10 cellular contexts compared by ENCODE assay signal in the genomic region with DNA sequence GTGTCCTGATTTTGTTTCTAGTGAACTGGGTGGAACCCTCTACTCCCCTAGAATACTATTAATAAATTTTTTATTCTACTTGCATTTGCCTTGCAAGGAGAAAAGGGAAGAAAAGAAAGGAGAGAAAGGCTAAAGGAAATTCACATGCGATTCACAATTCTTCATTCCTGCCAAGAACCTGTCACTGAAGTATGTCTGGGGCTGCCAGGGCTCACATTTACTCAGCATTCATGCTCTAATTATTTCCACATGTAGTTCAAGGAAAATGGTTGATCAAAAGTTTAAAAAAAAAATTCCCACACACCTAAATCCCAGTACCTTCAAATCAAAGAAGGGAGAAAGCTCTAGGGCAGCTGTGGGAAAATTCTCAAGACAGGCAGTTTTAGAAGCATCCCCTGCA. TPM values are rescaled to one million over a fixed set of nuclear protein-coding genes. Genes with fewer than 3 reads are reported as not detected.
DNase-seq lines count a peak whose midpoint lies in the region; ATAC-seq, FAIRE-seq and TF ChIP-seq lines count a peak whose summit lies in the region.
"Had no signal": no experiment of that assay in that cellular context is flagged by ENCODE, and none has a peak within 500 bp of the region (broad histone marks: within the 10 kb centered on the region; RNA-seq: fewer than 3 reads in every experiment).

No MANE protein-coding gene starts in this region.

- H3K27ac Mint-ChIP-seq in mesothelial cell of epicardium: peak overlapping the region; percentile 99
- H3K27ac Mint-ChIP-seq in type B pancreatic cell: no peak overlapping the region
- H3K27ac Mint-ChIP-seq in activated CD8-positive, alpha-beta T cell treated with anti-CD3 and anti-CD28 coated beads for 36 hours: no peak overlapping the region
- H3K27ac Mint-ChIP-seq: activated T-cell treated with anti-CD3 and anti-CD28 coated beads, Interleukin-2, amount 50 U/mL, for 24 hours; stimulated activated effector memory CD8-positive, alpha-beta T cell treated with anti-CD3 and anti-CD28 coated beads, Interleukin-12 subunit alpha, Interleukin-12 subunit beta, amount 100 ng/mL, for 72 hours had no signal

- peaks cover 80% of the 10 kb centered on the region for H3K4me1 Mint-ChIP-seq in mesothelial cell of epicardium
- peaks cover 52% of the 10 kb centered on the region for H3K4me1 Mint-ChIP-seq in type B pancreatic cell (ENCODE audit: unreplicated experiment)
- no peaks in the 10 kb centered on the region for H3K4me1 Mint-ChIP-seq in activated CD8-positive, alpha-beta T cell treated with anti-CD3 and anti-CD28 coated beads for 36 hours (ENCODE audit: low read depth)
- H3K4me1 Mint-ChIP-seq: stimulated activated effector memory CD8-positive, alpha-beta T cell treated with anti-CD3 and anti-CD28 coated beads, Interleukin-12 subunit alpha, Interleukin-12 subunit beta, amount 100 ng/mL, for 72 hours had no signal

- no peak overlapping the region for H3K4me3 Mint-ChIP-seq in mesothelial cell of epicardium
- H3K4me3 Mint-ChIP-seq in type B pancreatic cell: peak overlapping the region; percentile 43
- no peak overlapping the region for H3K4me3 Mint-ChIP-seq in activated CD8-positive, alpha-beta T cell treated with anti-CD3 and anti-CD28 coated beads for 36 hours
- H3K4me3 Mint-ChIP-seq: activated T-cell treated with anti-CD3 and anti-CD28 coated beads, Interleukin-2, amount 50 U/mL, for 24 hours; stimulated activated effector memory CD8-positive, alpha-beta T cell treated with anti-CD3 and anti-CD28 coated beads, Interleukin-12 subunit alpha, Interleukin-12 subunit beta, amount 100 ng/mL, for 72 hours had no signal

- intact Hi-C loops in activated CD8-positive, alpha-beta T cell treated with anti-CD3 and anti-CD28 coated beads for 36 hours (cut with micrococcal nuclease): no loop called here

- H3K27me3 Mint-ChIP-seq in mesothelial cell of epicardium (ENCODE audit: low read depth): no peaks in the 10 kb centered on the region
- H3K27me3 Mint-ChIP-seq in type B pancreatic cell: no peaks in the 10 kb centered on the region
- peaks cover 6% of the 10 kb centered on the region for H3K27me3 Mint-ChIP-seq in activated CD8-positive, alpha-beta T cell treated with anti-CD3 and anti-CD28 coated beads for 36 hours

- no peak for DNase-seq in mesothelial cell of epicardium (ENCODE audit: low spot score in 2 of 2, unreplicated experiment in 2 of 2)
- DNase-seq in type B pancreatic cell (ENCODE audit: extremely low spot score, unreplicated experiment): no peak
- no peak for DNase-seq in middle frontal gyrus (ENCODE audit: extremely low spot score, low spot score)
- no peak for DNase-seq in activated CD8-positive, alpha-beta T cell treated with anti-CD3 and anti-CD28 coated beads for 36 hours
- DNase-seq in NCI-H2171 treated with DMSO at 0.1 percent for 48 hours (lab: John Stamatoyannopoulos, UW): no peak
- DNase-seq: activated T-cell treated with anti-CD3 and anti-CD28 coated beads, Interleukin-2, amount 50 U/mL, for 24 hours; stimulated activated CD4-positive, alpha-beta T cell treated with anti-CD3 and anti-CD28 coated beads, Interleukin-12 subunit alpha, Interleukin-12 subunit beta, amount 100 ng/mL, for 4 hours had no signal

- peak; percentile 85 for FAIRE-seq in endometrium (lab: Jason Lieb, UNC)

- no peak for TF ChIP-seq RAD21 in Ishikawa (IDR thresholded peaks at IDR 0.05; ENCODE audit: low read depth)

- ATAC-seq in activated CD8-positive, alpha-beta T cell treated with anti-CD3 and anti-CD28 coated beads for 36 hours: no peak
- ATAC-seq: stimulated activated effector memory CD8-positive, alpha-beta T cell treated with anti-CD3 and anti-CD28 coated beads, Interleukin-12 subunit alpha, Interleukin-12 subunit beta, amount 100 ng/mL, for 72 hours had no signal

- peak; percentile 68; the same call in 1 of the 2 replicates for TF ChIP-seq EP300 in Ishikawa (IDR thresholded peaks at IDR 0.05; ENCODE audit: borderline replicate concordance)

- POLR2A ChIA-PET in activated CD8-positive, alpha-beta T cell treated with anti-CD3 and anti-CD28 coated beads for 36 hours (lab: Charles Lee): no interaction called here

- no peaks in the 10 kb centered on the region for H3K9me3 Mint-ChIP-seq in mesothelial cell of epicardium
- no peaks in the 10 kb centered on the region for H3K9me3 Mint-ChIP-seq in type B pancreatic cell
- H3K9me3 Mint-ChIP-seq in activated CD8-positive, alpha-beta T cell treated with anti-CD3 and anti-CD28 coated beads for 36 hours: no peaks in the 10 kb centered on the region
- H3K9me3 Mint-ChIP-seq: activated T-cell treated with anti-CD3 and anti-CD28 coated beads, Interleukin-2, amount 50 U/mL, for 24 hours; stimulated activated effector memory CD8-positive, alpha-beta T cell treated with anti-CD3 and anti-CD28 coated beads, Interleukin-12 subunit alpha, Interleukin-12 subunit beta, amount 100 ng/mL, for 72 hours had no signal

- peaks cover 20% of the 10 kb centered on the region for H3K36me3 Mint-ChIP-seq in mesothelial cell of epicardium
- H3K36me3 Mint-ChIP-seq in type B pancreatic cell: peaks cover 33% of the 10 kb centered on the region
- H3K36me3 Mint-ChIP-seq in activated CD8-positive, alpha-beta T cell treated with anti-CD3 and anti-CD28 coated beads for 36 hours (ENCODE audit: low read depth): no peaks in the 10 kb centered on the region
- H3K36me3 Mint-ChIP-seq: stimulated activated effector memory CD8-positive, alpha-beta T cell treated with anti-CD3 and anti-CD28 coated beads, Interleukin-12 subunit alpha, Interleukin-12 subunit beta, amount 100 ng/mL, for 72 hours had no signal

- TF ChIP-seq CTCF in mesothelial cell of epicardium (IDR thresholded peaks at IDR 0.05; ENCODE audit: unreplicated experiment) (no peak), type B pancreatic cell (conservative IDR thresholded peaks at IDR 0.05) (no peak)
- no peak for TF ChIP-seq CTCF in activated CD8-positive, alpha-beta T cell treated with anti-CD3 and anti-CD28 coated beads for 36 hours (IDR thresholded peaks at IDR 0.05)

- CTCF ChIA-PET in activated CD8-positive, alpha-beta T cell treated with anti-CD3 and anti-CD28 coated beads for 36 hours (lab: Charles Lee): interaction anchor here (0.6 to 2.7 kb wide), 3 partner anchors 9 to 857 kb away, joined by 3 to 15 read pairs (median 3); no protein-coding TSS in a partner anchor

TF ChIP-seq in Ishikawa, 13 proteins besides CTCF, POLR2A, EP300 and RAD21:
- no peak for TF ChIP-seq ZBTB7A (IDR thresholded peaks at IDR 0.05; ENCODE audit: low read depth)
- peak; percentile 76 for TF ChIP-seq TEAD4 (IDR thresholded peaks at IDR 0.05)
- TF ChIP-seq, protein P1, sequence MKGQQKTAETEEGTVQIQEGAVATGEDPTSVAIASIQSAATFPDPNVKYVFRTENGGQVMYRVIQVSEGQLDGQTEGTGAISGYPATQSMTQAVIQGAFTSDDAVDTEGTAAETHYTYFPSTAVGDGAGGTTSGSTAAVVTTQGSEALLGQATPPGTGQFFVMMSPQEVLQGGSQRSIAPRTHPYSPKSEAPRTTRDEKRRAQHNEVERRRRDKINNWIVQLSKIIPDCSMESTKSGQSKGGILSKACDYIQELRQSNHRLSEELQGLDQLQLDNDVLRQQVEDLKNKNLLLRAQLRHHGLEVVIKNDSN (IDR thresholded peaks at IDR 0.05): no peak
- TF ChIP-seq NFIC (IDR thresholded peaks at IDR 0.05): peak; percentile 85
- TF ChIP-seq, protein P2, sequence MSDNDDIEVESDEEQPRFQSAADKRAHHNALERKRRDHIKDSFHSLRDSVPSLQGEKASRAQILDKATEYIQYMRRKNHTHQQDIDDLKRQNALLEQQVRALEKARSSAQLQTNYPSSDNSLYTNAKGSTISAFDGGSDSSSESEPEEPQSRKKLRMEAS (IDR thresholded peaks at IDR 0.05): no peak
- no peak for TF ChIP-seq CREB1 (IDR thresholded peaks at IDR 0.05; ENCODE audit: low read depth)
- TF ChIP-seq CEBPB (IDR thresholded peaks at IDR 0.05): no peak
- 0 out of 2 replicates have a peak, but pooled peaks have one; percentile 67 for TF ChIP-seq TCF12 (IDR thresholded peaks at IDR 0.05; ENCODE audit: low read depth)
- TF ChIP-seq, protein P3, sequence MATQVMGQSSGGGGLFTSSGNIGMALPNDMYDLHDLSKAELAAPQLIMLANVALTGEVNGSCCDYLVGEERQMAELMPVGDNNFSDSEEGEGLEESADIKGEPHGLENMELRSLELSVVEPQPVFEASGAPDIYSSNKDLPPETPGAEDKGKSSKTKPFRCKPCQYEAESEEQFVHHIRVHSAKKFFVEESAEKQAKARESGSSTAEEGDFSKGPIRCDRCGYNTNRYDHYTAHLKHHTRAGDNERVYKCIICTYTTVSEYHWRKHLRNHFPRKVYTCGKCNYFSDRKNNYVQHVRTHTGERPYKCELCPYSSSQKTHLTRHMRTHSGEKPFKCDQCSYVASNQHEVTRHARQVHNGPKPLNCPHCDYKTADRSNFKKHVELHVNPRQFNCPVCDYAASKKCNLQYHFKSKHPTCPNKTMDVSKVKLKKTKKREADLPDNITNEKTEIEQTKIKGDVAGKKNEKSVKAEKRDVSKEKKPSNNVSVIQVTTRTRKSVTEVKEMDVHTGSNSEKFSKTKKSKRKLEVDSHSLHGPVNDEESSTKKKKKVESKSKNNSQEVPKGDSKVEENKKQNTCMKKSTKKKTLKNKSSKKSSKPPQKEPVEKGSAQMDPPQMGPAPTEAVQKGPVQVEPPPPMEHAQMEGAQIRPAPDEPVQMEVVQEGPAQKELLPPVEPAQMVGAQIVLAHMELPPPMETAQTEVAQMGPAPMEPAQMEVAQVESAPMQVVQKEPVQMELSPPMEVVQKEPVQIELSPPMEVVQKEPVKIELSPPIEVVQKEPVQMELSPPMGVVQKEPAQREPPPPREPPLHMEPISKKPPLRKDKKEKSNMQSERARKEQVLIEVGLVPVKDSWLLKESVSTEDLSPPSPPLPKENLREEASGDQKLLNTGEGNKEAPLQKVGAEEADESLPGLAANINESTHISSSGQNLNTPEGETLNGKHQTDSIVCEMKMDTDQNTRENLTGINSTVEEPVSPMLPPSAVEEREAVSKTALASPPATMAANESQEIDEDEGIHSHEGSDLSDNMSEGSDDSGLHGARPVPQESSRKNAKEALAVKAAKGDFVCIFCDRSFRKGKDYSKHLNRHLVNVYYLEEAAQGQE (IDR thresholded peaks at IDR 0.05; ENCODE audit: low read depth): no peak
- TF ChIP-seq TAF1 (IDR thresholded peaks at IDR 0.05; ENCODE audit: low read depth): no peak
- peak; percentile 40; the same call in 1 of the 2 replicates for TF ChIP-seq FOXM1 (IDR thresholded peaks at IDR 0.05; ENCODE audit: borderline replicate concordance, low read depth)
- no peak for TF ChIP-seq EGR1 (IDR thresholded peaks at IDR 0.05)
- no peak for TF ChIP-seq YY1 (IDR thresholded peaks at IDR 0.05; ENCODE audit: low read depth)

RNA-seq across cellular contexts. Expression of a gene that starts 24.9 kb away (rescaled TPM):
- total RNA-seq in mesothelial cell of epicardium (734 to 772 TPM (median 749 TPM) in 3 replicates), type B pancreatic cell (ENCODE audit: low replicate concordance) (183 and 383 TPM in 2 replicates)
- 1 to 10 TPM; 1.0 to 2.9 TPM for total RNA-seq in activated CD8-positive, alpha-beta T cell treated with anti-CD3 and anti-CD28 coated beads for 36 hours

Comparison
In these comparisons a context has a peak if more than half of its experiments do, and no peak if none do; other contexts are left out.
1. RNA of a gene that starts 24.9 kb away (total RNA-seq): 734 to 772 TPM in mesothelial cell of epicardium and 183 to 383 TPM in type B pancreatic cell; 1.0 to 2.9 TPM in activated CD8-positive, alpha-beta T cell treated with anti-CD3 and anti-CD28 coated beads for 36 hours; every median in the first group is over 10 times any median in the second.